23 cellular contexts compared by ENCODE assay signal in genomic region chr9:25396828-25397227, GRCh38.
"Had no signal": no experiment of that assay in that cellular context is flagged by ENCODE, and none has a peak within 500 bp of the region (broad histone marks: within the 10 kb centered on the region; RNA-seq: fewer than 3 reads in every experiment).

No MANE protein-coding gene starts in this region.

- H3K9me3 Mint-ChIP-seq: type B pancreatic cell had no signal

- H3K27me3 Mint-ChIP-seq: naive B cell, type B pancreatic cell had no signal

- H3K27ac Mint-ChIP-seq: naive B cell; nephron; stimulated activated effector memory CD8-positive, alpha-beta T cell treated with anti-CD3 and anti-CD28 coated beads, Interleukin-12 subunit alpha, Interleukin-12 subunit beta, amount 100 ng/mL, for 72 hours; type B pancreatic cell had no signal

- H3K27me3 ChIP-seq: dorsolateral prefrontal cortex, esophagus squamous epithelium, gastroesophageal sphincter, right lobe of liver, suprapubic skin, thyroid gland had no signal

- H3K36me3 ChIP-seq: esophagus squamous epithelium, gastroesophageal sphincter, prostate gland, right lobe of liver, suprapubic skin, thyroid gland had no signal

- H3K4me3 Mint-ChIP-seq: naive B cell; nephron; stimulated activated effector memory CD8-positive, alpha-beta T cell treated with anti-CD3 and anti-CD28 coated beads, Interleukin-12 subunit alpha, Interleukin-12 subunit beta, amount 100 ng/mL, for 72 hours; type B pancreatic cell had no signal

- H3K27ac ChIP-seq: dorsolateral prefrontal cortex, esophagus squamous epithelium, gastroesophageal sphincter, parathyroid adenoma, prostate gland, right lobe of liver, suprapubic skin, thyroid gland had no signal

- H3K4me1 ChIP-seq: esophagus squamous epithelium, gastroesophageal sphincter, parathyroid adenoma, prostate gland, right lobe of liver, suprapubic skin, thyroid gland had no signal

- H3K9ac ChIP-seq: parathyroid adenoma had no signal

- DNase-seq: cortex of kidney; dorsolateral prefrontal cortex; effector CD8-positive, alpha-beta T cell; esophagus squamous epithelium; foreskin fibroblast; glutamatergic neuron; left colon; left ventricle myocardium superior; mesenchymal stem cell; naive B cell; right lobe of liver; stimulated activated CD4-positive, alpha-beta T cell treated with anti-CD3 and anti-CD28 coated beads, Interleukin-4, amount 100 ng/mL, for 1 hour; stimulated activated CD8-positive, alpha-beta memory T cell treated with anti-CD3 and anti-CD28 coated beads, Interleukin-4, amount 100 ng/mL, for 48 hours; stimulated activated naive CD8-positive, alpha-beta T cell treated with anti-CD3 and anti-CD28 coated beads, Interleukin-15, Interleukin-2, amounts not matched to agents 100 U/mL and 50 U/mL, for 24 hours; thyroid gland had no signal

- ATAC-seq: gastroesophageal sphincter; left colon; left ventricle myocardium superior; right lobe of liver; stimulated activated effector memory CD8-positive, alpha-beta T cell treated with anti-CD3 and anti-CD28 coated beads, Interleukin-12 subunit alpha, Interleukin-12 subunit beta, amount 100 ng/mL, for 72 hours; stimulated activated naive CD8-positive, alpha-beta T cell treated with anti-CD3 and anti-CD28 coated beads, Interleukin-15, Interleukin-2, amounts not matched to agents 100 U/mL and 50 U/mL, for 24 hours had no signal

- H3K9me3 ChIP-seq: esophagus squamous epithelium, gastroesophageal sphincter, prostate gland, right lobe of liver, suprapubic skin, thyroid gland had no signal

- H3K4me3 ChIP-seq: dorsolateral prefrontal cortex, esophagus squamous epithelium, gastroesophageal sphincter, lung, prostate gland, right lobe of liver, suprapubic skin, thyroid gland had no signal

- H3K36me3 Mint-ChIP-seq: naive B cell; stimulated activated effector memory CD8-positive, alpha-beta T cell treated with anti-CD3 and anti-CD28 coated beads, Interleukin-12 subunit alpha, Interleukin-12 subunit beta, amount 100 ng/mL, for 72 hours; type B pancreatic cell had no signal

- H3K4me1 Mint-ChIP-seq: naive B cell; nephron; stimulated activated effector memory CD8-positive, alpha-beta T cell treated with anti-CD3 and anti-CD28 coated beads, Interleukin-12 subunit alpha, Interleukin-12 subunit beta, amount 100 ng/mL, for 72 hours had no signal
